16 cellular contexts compared by ENCODE assay signal in genomic region chr14:73776194-73776537, GRCh38.
A peak's percentile ranks its signal among the peaks of the same experiment; 100 is the strongest.
DNase-seq lines count a peak whose midpoint lies in the region; ATAC-seq, FAIRE-seq and TF ChIP-seq lines count a peak whose summit lies in the region.
"Had no signal": no experiment of that assay in that cellular context is flagged by ENCODE, and none has a peak within 500 bp of the region (broad histone marks: within the 10 kb centered on the region; RNA-seq: fewer than 3 reads in every experiment).

No MANE protein-coding gene starts in this region.

- H2BK12ac ChIP-seq in H9 (ENCODE audit: insufficient read length, low read depth, low read length), result no peak overlapping the region

- H3K27me3 Mint-ChIP-seq in astrocyte (ENCODE audit: low read depth, unreplicated experiment) (no peaks in the 10 kb centered on the region), H9 (ENCODE audit: low read depth) (peaks cover 83% of the 10 kb centered on the region)

- no peak overlapping the region for H3K14ac ChIP-seq in H9 (ENCODE audit: insufficient read depth, low read length)

- no peak overlapping the region for H2BK120ac ChIP-seq in H9 (ENCODE audit: low read depth, low read length, poor library complexity, severe bottlenecking)

- H3K9ac ChIP-seq in GM23248 (no peak overlapping the region), astrocyte (ENCODE audit: low read length) (no peak overlapping the region), H9 (ENCODE audit: extremely low read depth, insufficient read length, low read length) (no peak overlapping the region)

- H3K4me1 Mint-ChIP-seq in astrocyte (ENCODE audit: low read depth, unreplicated experiment) (peaks cover 16% of the 10 kb centered on the region), H9 (peaks cover 17 to 24% of the 10 kb centered on the region in 2 experiments)

- no peak overlapping the region for H4K91ac ChIP-seq in H9 (ENCODE audit: insufficient read length, low read depth, low read length)

- no peak overlapping the region for H3K27ac Mint-ChIP-seq in astrocyte (ENCODE audit: unreplicated experiment)
- H3K27ac Mint-ChIP-seq in H9, result no peak overlapping the region

- peaks cover 6% of the 10 kb centered on the region for H3K36me3 Mint-ChIP-seq in astrocyte (ENCODE audit: low read depth, unreplicated experiment)
- H3K36me3 Mint-ChIP-seq in H9 (ENCODE audit: insufficient read depth in 1 of 3, low read depth in 3 of 3), result no peaks in the 10 kb centered on the region; a peak in 1 of 7 replicates

- ATAC-seq in psoas muscle, result no peak
- no peak for ATAC-seq in GM21526 (IDR thresholded peaks at IDR 0.05; ENCODE audit: low FRiP score, unreplicated experiment)
- ATAC-seq: GM12878, left lung had no signal

- H3K4me3 Mint-ChIP-seq in astrocyte (ENCODE audit: unreplicated experiment) (no peak overlapping the region), H9 (no peak overlapping the region)

- no peak overlapping the region for H3K4ac ChIP-seq in H9 (ENCODE audit: low read depth, low read length)

- no peak overlapping the region for H2BK20ac ChIP-seq in H9 (ENCODE audit: low read depth, low read length, poor library complexity, severe bottlenecking)

- H2BK15ac ChIP-seq in H9 (ENCODE audit: low read depth, low read length), result no peak overlapping the region

- H2AFZ ChIP-seq in GM23248 (no peak overlapping the region), astrocyte (ENCODE audit: low read depth, low read length) (no peak overlapping the region), H9 (ENCODE audit: low read length) (no peak overlapping the region)

- no peak overlapping the region for H3T11ph ChIP-seq in H9 (ENCODE audit: low read length)

- peak; percentile 75 for DNase-seq in AG08395 (ENCODE audit: low spot score)
- DNase-seq in GM23248, result peak; percentile 30
- DNase-seq in astrocyte (ENCODE audit: low read depth), result peak; percentile 42
- DNase-seq in psoas muscle, result no peak
- no peak for DNase-seq in NCI-H345 (lab: John Stamatoyannopoulos, UW)
- no peak for DNase-seq in H9
- no peak for DNase-seq in NCI-H2171 (lab: John Stamatoyannopoulos, UW)
- DNase-seq: activated CD4-positive, alpha-beta T cell treated with anti-CD3 and anti-CD28 coated beads, Interleukin-2, amount 50 U/mL, for 1 hour; activated gamma-delta T cell; DND-41; hypothalamus; left lung; NCI-H1092 treated with DMSO at 0.1 percent for 48 hours; T-helper 2 cell had no signal

- no peaks in the 10 kb centered on the region for H3K9me2 ChIP-seq in GM23248 (ENCODE audit: insufficient read depth)

- H3K79me1 ChIP-seq in H9 (ENCODE audit: insufficient read depth, low read depth, low read length, poor library complexity, severe bottlenecking), result no peaks in the 10 kb centered on the region

- no peak overlapping the region for H4K8ac ChIP-seq in H9 (replicated peaks; ENCODE audit: insufficient read length, low read depth, low read length)

- intact Hi-C loops in psoas muscle (cut with DNase I), result no loop called here

- no peaks in the 10 kb centered on the region for H4K20me1 ChIP-seq in GM23248 (ENCODE audit: insufficient read depth)
- H4K20me1 ChIP-seq in astrocyte (ENCODE audit: insufficient read depth, low read length), result peaks cover 81% of the 10 kb centered on the region
- no peaks in the 10 kb centered on the region for H4K20me1 ChIP-seq in H9 (ENCODE audit: control insufficient read depth, insufficient read depth, insufficient read length)

- peaks cover 76% of the 10 kb centered on the region for H3K79me2 ChIP-seq in GM23248 (ENCODE audit: insufficient read depth)
- peaks cover 91% of the 10 kb centered on the region for H3K79me2 ChIP-seq in astrocyte (ENCODE audit: insufficient read depth, low read length)
- no peaks in the 10 kb centered on the region for H3K79me2 ChIP-seq in H9 (ENCODE audit: insufficient read depth, low read length)

- H3K27me3 ChIP-seq in GM23248 (replicated peaks; ENCODE audit: insufficient read depth), result no peaks in the 10 kb centered on the region
- no peaks in the 10 kb centered on the region for H3K27me3 ChIP-seq in astrocyte (ENCODE audit: insufficient read depth, low read length)
- H3K27me3 ChIP-seq in psoas muscle (ENCODE audit: insufficient read depth in 3 of 3, low read length in 2 of 3), result no peaks in the 10 kb centered on the region
- no peaks in the 10 kb centered on the region for H3K27me3 ChIP-seq in H9 (ENCODE audit: insufficient read depth, low read length)
- H3K27me3 ChIP-seq: left lung had no signal

- no peak overlapping the region for H3K4me3 ChIP-seq in GM23248
- H3K4me3 ChIP-seq in astrocyte (ENCODE audit: insufficient read depth, low read depth, low read length), result no peak overlapping the region
- H3K4me3 ChIP-seq in psoas muscle, result no peak overlapping the region
- H3K4me3 ChIP-seq: GM12878, left lung had no signal

- TF ChIP-seq CTCF in astrocyte (IDR thresholded peaks at IDR 0.05; ENCODE audit: insufficient read depth, low read depth, low read length) (no peak), psoas muscle (IDR thresholded peaks at IDR 0.05) (no peak), H9 (conservative IDR thresholded peaks at IDR 0.05) (no peak)

- H3K23ac ChIP-seq in H9 (ENCODE audit: insufficient read length, low read depth, low read length), result no peak overlapping the region

- H3K18ac ChIP-seq in H9 (ENCODE audit: insufficient read length, low read depth, low read length), result no peak overlapping the region

- no peak overlapping the region for H2AK5ac ChIP-seq in H9 (ENCODE audit: insufficient read length, low read length)

- H3K4me1 ChIP-seq in GM23248 (ENCODE audit: insufficient read depth) (peaks cover 10% of the 10 kb centered on the region; the same call in 1 of the 2 replicates), astrocyte (ENCODE audit: insufficient read depth, low read length) (peaks cover 21% of the 10 kb centered on the region), psoas muscle (peaks cover 71% of the 10 kb centered on the region), H9 (ENCODE audit: insufficient read depth, low read length) (no peaks in the 10 kb centered on the region; the same call in 1 of the 2 replicates)

- H3K27ac ChIP-seq in GM23248 (no peak overlapping the region), astrocyte (ENCODE audit: low read depth, low read length) (peak overlapping the region; percentile 4), psoas muscle (peak overlapping the region; percentile 59), H9 (ENCODE audit: insufficient read length, low read depth, low read length) (no peak overlapping the region)

- no peak for FAIRE-seq in astrocyte (lab: Jason Lieb, UNC)
- FAIRE-seq: GM12878 had no signal

- H3K4me2 ChIP-seq in GM23248 (ENCODE audit: unreplicated experiment) (no peak overlapping the region), astrocyte (ENCODE audit: low read length) (peak overlapping the region; percentile 10), H9 (ENCODE audit: insufficient read depth, insufficient read length, low read length) (no peak overlapping the region)

- H3K56ac ChIP-seq in H9 (ENCODE audit: insufficient read length, low read depth, low read length), result no peak overlapping the region

- 12 to 15% methylated on average over 3 of the region's 3 CpGs for WGBS in GM23248 (ENCODE audit: low coverage in 1 of 2, low lambda C conversion rate in 2 of 2, missing lambda C conversion rate in 2 of 2), 2 experiments
- WGBS in psoas muscle, 3 donors, result 46 to 63% (median 55%) methylated on average over 3 of the region's 3 CpGs
- WGBS in H9 (ENCODE audit: extremely low coverage, insufficient read length, low lambda C conversion rate), result no CpG with 5 or more reads among the region's 3 CpGs

- H2BK5ac ChIP-seq in H9 (ENCODE audit: insufficient read length, low read length), result no peak overlapping the region

- H3K23me2 ChIP-seq in H9 (ENCODE audit: insufficient read length, low read depth, low read length, poor library complexity, severe bottlenecking), result no peaks in the 10 kb centered on the region

- in situ Hi-C loops in GM23248 (cut with MboI), result no loop called here

- H3K9me3 ChIP-seq in GM23248 (ENCODE audit: low read depth), result no peaks in the 10 kb centered on the region
- H3K9me3 ChIP-seq in astrocyte (ENCODE audit: insufficient read depth, low read depth, low read length), result no peaks in the 10 kb centered on the region
- no peaks in the 10 kb centered on the region for H3K9me3 ChIP-seq in psoas muscle
- H3K9me3 ChIP-seq in H9 (ENCODE audit: control insufficient read depth, low read depth, low read length), result no peaks in the 10 kb centered on the region
- H3K9me3 ChIP-seq: left lung had no signal

- no peaks in the 10 kb centered on the region for H3K9me3 Mint-ChIP-seq in astrocyte (ENCODE audit: unreplicated experiment)
- H3K9me3 Mint-ChIP-seq in H9, result peaks cover 0 to 2% of the 10 kb centered on the region in 2 experiments; a peak in 1 of 5 replicates

- H3F3A ChIP-seq in GM23248 (ENCODE audit: insufficient read depth), result no peaks in the 10 kb centered on the region

- H3K36me3 ChIP-seq in GM23248 (ENCODE audit: low read depth) (no peaks in the 10 kb centered on the region), astrocyte (ENCODE audit: insufficient read depth, low read length) (no peaks in the 10 kb centered on the region), psoas muscle (ENCODE audit: insufficient read depth in 1 of 2, low read depth in 1 of 2) (no peaks in the 10 kb centered on the region)
- H3K36me3 ChIP-seq: left lung had no signal

- no peak overlapping the region for H4K5ac ChIP-seq in H9 (ENCODE audit: insufficient read length, low read depth, low read length)

Comparison
In these comparisons a context has a peak if more than half of its experiments do, and no peak if none do; other contexts are left out.
1. DNase-seq: peak in AG08395 (single experiment), GM23248 (single experiment) and astrocyte (single experiment); none in psoas muscle (0 of 2), NCI-H345 (single experiment), H9 (single experiment) and NCI-H2171 (single experiment).
2. H3K27ac ChIP-seq: peak in astrocyte (single experiment) and psoas muscle (single experiment); none in GM23248 (single experiment) and H9 (single experiment).